16 cellular contexts compared by ENCODE assay signal in genomic region chr15:75656331-75656730, GRCh38. TPM values are rescaled to one million over a fixed set of nuclear protein-coding genes. Genes with fewer than 3 reads are reported as not detected.
DNase-seq lines count a peak whose midpoint lies in the region; ATAC-seq and TF ChIP-seq lines count a peak whose summit lies in the region.
"Had no signal": no experiment of that assay in that cellular context is flagged by ENCODE, and none has a peak within 500 bp of the region (broad histone marks: within the 10 kb centered on the region; RNA-seq: fewer than 3 reads in every experiment).

No MANE protein-coding gene starts in this region.

- H4K20me1 ChIP-seq in GM23338 (replicated peaks; ENCODE audit: insufficient read depth), result peaks cover 10% of the 10 kb centered on the region

- H3K27ac Mint-ChIP-seq in GM23338, result 0 out of 2 replicates have a peak overlapping the region, but pooled peaks have one; percentile 29

- peaks cover 17% of the 10 kb centered on the region; the same call in 2 of the 3 replicates for H3K36me3 Mint-ChIP-seq in GM23338 (ENCODE audit: low read depth)
- H3K36me3 Mint-ChIP-seq: CD4-positive, alpha-beta memory T cell had no signal

- no peak for ATAC-seq in GM23338
- no peak for ATAC-seq in gastroesophageal sphincter
- ATAC-seq in HG03460 (IDR thresholded peaks at IDR 0.05; ENCODE audit: unreplicated experiment), result no peak
- no peak for ATAC-seq in GM21526 (IDR thresholded peaks at IDR 0.05; ENCODE audit: low FRiP score, unreplicated experiment)
- no peak for ATAC-seq in HG03439 (IDR thresholded peaks at IDR 0.05; ENCODE audit: unreplicated experiment)
- ATAC-seq: A549, HepG2 had no signal

- no peaks in the 10 kb centered on the region for H3K9me3 ChIP-seq in gastroesophageal sphincter
- no peaks in the 10 kb centered on the region for H3K9me3 ChIP-seq in stomach smooth muscle (ENCODE audit: control insufficient read depth in 2 of 2, low read length in 2 of 2)
- H3K9me3 ChIP-seq: A549, BE2C had no signal

- H3K36me3 ChIP-seq in GM23338 (ENCODE audit: insufficient read depth), result no peaks in the 10 kb centered on the region; the same call in 1 of the 2 replicates
- peaks cover 0 to 69% of the 10 kb centered on the region in 2 donors for H3K36me3 ChIP-seq in gastroesophageal sphincter
- H3K36me3 ChIP-seq in stomach smooth muscle (ENCODE audit: control insufficient read depth in 2 of 2, insufficient read depth in 2 of 2, low read length in 2 of 2), result peaks cover 22 to 32% of the 10 kb centered on the region in 2 donors
- H3K36me3 ChIP-seq: BE2C had no signal

- H3K79me2 ChIP-seq in GM23338 (replicated peaks; ENCODE audit: insufficient read depth), result peaks cover 43% of the 10 kb centered on the region

- H3K9ac ChIP-seq in stomach smooth muscle (ENCODE audit: low read length in 2 of 2), result no peak overlapping the region

- POLR2A ChIA-PET in RWPE1 (lab: Yijun Ruan, JAX; ENCODE audit: low non-redundant PET), result no interaction called here

- no peak for TF ChIP-seq POLR2A in gastroesophageal sphincter (IDR thresholded peaks at IDR 0.05)

- H3K4me3 ChIP-seq in GM23338 (no peak overlapping the region), gastroesophageal sphincter (no peak overlapping the region), stomach smooth muscle (ENCODE audit: low read length in 2 of 2) (no peak overlapping the region)
- H3K4me3 ChIP-seq: A549 had no signal

- no peaks in the 10 kb centered on the region; the same call in 2 of the 3 replicates for H3K9me3 Mint-ChIP-seq in GM23338
- H3K9me3 Mint-ChIP-seq: CD4-positive, alpha-beta memory T cell had no signal

- H3K27me3 ChIP-seq in GM23338 (ENCODE audit: insufficient read depth) (no peaks in the 10 kb centered on the region), gastroesophageal sphincter (no peaks in the 10 kb centered on the region), stomach smooth muscle (ENCODE audit: control insufficient read depth in 1 of 2, insufficient read depth in 2 of 2, low read length in 2 of 2) (no peaks in the 10 kb centered on the region)
- H3K27me3 ChIP-seq: BE2C had no signal

- H2AFZ ChIP-seq in GM23338, result no peak overlapping the region

- DNase-seq in GM23338 (ENCODE audit: low spot score), result no peak
- no peak for DNase-seq in RWPE1 (ENCODE audit: low spot score)
- DNase-seq in NCI-H2081 (lab: John Stamatoyannopoulos, UW), result no peak
- DNase-seq: BE2C; CD4-positive, alpha-beta memory T cell; DMS153; DMS79 treated with DMSO at 0.1 percent for 48 hours; EL had no signal

- H3K4me1 ChIP-seq in GM23338 (ENCODE audit: insufficient read depth), result no peaks in the 10 kb centered on the region; the same call in 1 of the 2 replicates
- H3K4me1 ChIP-seq in gastroesophageal sphincter, result peaks cover 5 to 95% (median 64%) of the 10 kb centered on the region in 3 donors
- peaks cover 68% of the 10 kb centered on the region for H3K4me1 ChIP-seq in stomach smooth muscle (ENCODE audit: control insufficient read depth, insufficient read depth, low read length)

- peaks cover 35% of the 10 kb centered on the region for H3K4me1 Mint-ChIP-seq in GM23338

- H3K27ac ChIP-seq in GM23338 (ENCODE audit: low read depth) (no peak overlapping the region), RWPE1 (peak overlapping the region; percentile 98), gastroesophageal sphincter (peak overlapping the region in 3 of 4 donors; percentile 5 to 31 (median 22)), stomach smooth muscle (ENCODE audit: low read length) (peak overlapping the region; percentile 31)
- H3K27ac ChIP-seq: A549, C4-2B had no signal

- TF ChIP-seq EP300 in gastroesophageal sphincter (IDR thresholded peaks at IDR 0.05), result no peak

- no peak overlapping the region; the same call in 2 of the 3 replicates for H3K4me3 Mint-ChIP-seq in GM23338
- H3K4me3 Mint-ChIP-seq: CD4-positive, alpha-beta memory T cell had no signal

- 92 to 100% methylated on average over 1 to 5 of the region's 5 CpGs for WGBS in gastroesophageal sphincter (ENCODE audit: low coverage in 1 of 2), 2 donors

- H3K9me2 ChIP-seq in GM23338 (ENCODE audit: insufficient read depth), result no peaks in the 10 kb centered on the region

- TF ChIP-seq CTCF in GM23338 (conservative IDR thresholded peaks at IDR 0.05; ENCODE audit: low read depth in 2 of 2) (no peak), RWPE1 (conservative IDR thresholded peaks at IDR 0.05; ENCODE audit: low read depth) (no peak), gastroesophageal sphincter (IDR thresholded peaks at IDR 0.05) (no peak)

- 0 out of 2 replicates have a peak, but pooled peaks cover 2% of the 10 kb centered on the region for H3F3A ChIP-seq in GM23338 (replicated peaks; ENCODE audit: low read depth)

- H3K27me3 Mint-ChIP-seq in GM23338 (ENCODE audit: insufficient read depth, low read depth, poor library complexity), result peaks cover 16% of the 10 kb centered on the region
- H3K27me3 Mint-ChIP-seq: CD4-positive, alpha-beta memory T cell had no signal

- H3K4me2 ChIP-seq in GM23338, result no peak overlapping the region
- H3K4me2 ChIP-seq: A549 had no signal

- CTCF ChIA-PET in RWPE1 (lab: Yijun Ruan, JAX), result interaction anchor here (0.6 kb wide), 1 partner anchor 98 kb away, joined by 6 read pairs; no protein-coding TSS in a partner anchor

TF ChIP-seq in GM23338, 12 proteins besides CTCF, POLR2A, EP300 and RAD21 (continues in another document):
- no peak for TF ChIP-seq EZH2 (IDR thresholded peaks at IDR 0.05; ENCODE audit: low read depth, unreplicated experiment)
- TF ChIP-seq ZNF114 (CRISPR knock-in tag; IDR thresholded peaks at IDR 0.05), result no peak
- TF ChIP-seq STAT1 (IDR thresholded peaks at IDR 0.05; ENCODE audit: unreplicated experiment), result no peak
- TF ChIP-seq NANOG (IDR thresholded peaks at IDR 0.05; ENCODE audit: borderline replicate concordance), result no peak
- no peak for TF ChIP-seq REST (IDR thresholded peaks at IDR 0.05; ENCODE audit: unreplicated experiment)
- no peak for TF ChIP-seq CREB1 (CRISPR knock-in tag; IDR thresholded peaks at IDR 0.05; ENCODE audit: low read depth)
- no peak for TF ChIP-seq ETS1 (IDR thresholded peaks at IDR 0.05)
- TF ChIP-seq POLR2AphosphoS5 (IDR thresholded peaks at IDR 0.05; ENCODE audit: low read depth), result no peak
- TF ChIP-seq ZNF331 (CRISPR knock-in tag; IDR thresholded peaks at IDR 0.05; ENCODE audit: low read depth), result no peak

RNA-seq across cellular contexts. Expression of gene SNX33, which starts 8.6 kb away (rescaled TPM):
- total RNA-seq in GM23338 (2014; rRNA removed; shearing (Covaris generic)), result 14.6 and 21.2 TPM in 2 replicates
- polyA plus RNA-seq in GM23338 (2016; fragmentation: Nextera tagmentation; extraction: Ambion mirVana), result 4.9 and 6.2 TPM in 2 replicates
- 10 to 100 TPM; 32.8 to 51.5 (median 41.2) TPM for total RNA-seq in gastroesophageal sphincter

RNA-seq across cellular contexts. Expression of gene IMP3, which starts 16.3 kb away (rescaled TPM):
- total RNA-seq in GM23338 (2014; rRNA removed; shearing (Covaris generic)), result 315 and 319 TPM in 2 replicates
- polyA plus RNA-seq in GM23338 (2016; fragmentation: Nextera tagmentation; extraction: Ambion mirVana), result 210 and 219 TPM in 2 replicates
- 10 to 100 TPM; 72.8 to 94.9 (median 85.5) TPM for total RNA-seq in gastroesophageal sphincter

RNA-seq across cellular contexts. Expression of gene SNUPN, which starts 30.8 kb away (rescaled TPM):
- 27.7 and 31.5 TPM in 2 replicates for total RNA-seq in GM23338 (2014; rRNA removed; shearing (Covaris generic))
- polyA plus RNA-seq in GM23338 (2016; fragmentation: Nextera tagmentation; extraction: Ambion mirVana), result 20.5 and 22.4 TPM in 2 replicates
- total RNA-seq in gastroesophageal sphincter, result 10 to 100 TPM; 18.6 to 27.3 (median 21.0) TPM

RNA-seq across cellular contexts. Expression of gene CSPG4, which starts 56.3 kb away (rescaled TPM):
- 3.6 and 4.0 TPM in 2 replicates for total RNA-seq in GM23338 (2014; rRNA removed; shearing (Covaris generic))
- polyA plus RNA-seq in GM23338 (2016; fragmentation: Nextera tagmentation; extraction: Ambion mirVana), result 0.27 and 0.33 TPM in 2 replicates
- total RNA-seq in gastroesophageal sphincter, result 100 to 1,000 TPM in 3 of 4 donors, 10 to 100 TPM in 1; 98.7 to 396 (median 151) TPM
- total RNA-seq: CD4-positive, alpha-beta memory T cell had no signal
- polyA plus RNA-seq: CD4-positive, alpha-beta memory T cell had no signal
